In genomic region chr12:128644664-128645296, GRCh38 we compare ENCODE assay signal across 9 cellular contexts.
DNase-seq lines count a peak whose midpoint lies in the region; ATAC-seq and TF ChIP-seq lines count a peak whose summit lies in the region.
"Had no signal": no experiment of that assay in that cellular context is flagged by ENCODE, and none has a peak within 500 bp of the region (broad histone marks: within the 10 kb centered on the region; RNA-seq: fewer than 3 reads in every experiment).

No MANE protein-coding gene starts in this region.

- peaks cover 17% of the 10 kb centered on the region for H3K27me3 Mint-ChIP-seq in GM23338 (ENCODE audit: insufficient read depth, low read depth, poor library complexity)
- no peaks in the 10 kb centered on the region for H3K27me3 Mint-ChIP-seq in activated T-helper 1 cell treated with anti-CD3 and anti-CD28 coated beads, Interleukin-12 subunit alpha, Interleukin-12 subunit beta, Interleukin-2, Interleukin-4 antibody, amounts not matched to agents 30 ng/mL and 10 ng/mL and 1 ng/mL, durations not matched to agents 14 hours and 24 hours and 36 hours (ENCODE audit: insufficient read depth)

- H3K4me3 ChIP-seq in DOHH2 (ENCODE audit: low read length) (no peak overlapping the region), GM23338 (no peak overlapping the region), epithelial cell of proximal tubule (ENCODE audit: low read depth, low read length) (no peak overlapping the region)

- ATAC-seq in GM23338 (no peak), GM18870 (IDR thresholded peaks at IDR 0.05; ENCODE audit: unreplicated experiment) (no peak)

- no peak overlapping the region for H2AFZ ChIP-seq in GM23338

- peaks cover 79% of the 10 kb centered on the region for H3K9me3 Mint-ChIP-seq in GM23338
- peaks cover 14% of the 10 kb centered on the region for H3K9me3 Mint-ChIP-seq in activated T-helper 1 cell treated with anti-CD3 and anti-CD28 coated beads, Interleukin-12 subunit alpha, Interleukin-12 subunit beta, Interleukin-2, Interleukin-4 antibody, amounts not matched to agents 30 ng/mL and 10 ng/mL and 1 ng/mL, durations not matched to agents 14 hours and 24 hours and 36 hours
- H3K9me3 Mint-ChIP-seq: IgD-negative memory B cell had no signal

- TF ChIP-seq CTCF in DOHH2 (IDR thresholded peaks at IDR 0.05; ENCODE audit: low read depth, low read length, poor library complexity, severe bottlenecking) (peak; percentile 93), GM23338 (conservative IDR thresholded peaks at IDR 0.05; ENCODE audit: low read depth in 2 of 2) (peak; percentile 64 to 72), epithelial cell of proximal tubule (conservative IDR thresholded peaks at IDR 0.05; ENCODE audit: low read depth, low read length) (peak; percentile 79)

- H3K79me2 ChIP-seq in DOHH2 (ENCODE audit: control insufficient read depth, low read length) (no peaks in the 10 kb centered on the region), GM23338 (replicated peaks; ENCODE audit: insufficient read depth) (no peaks in the 10 kb centered on the region)

- H3K27ac Mint-ChIP-seq in GM23338: no peak overlapping the region
- no peak overlapping the region for H3K27ac Mint-ChIP-seq in activated T-helper 1 cell treated with anti-CD3 and anti-CD28 coated beads, Interleukin-12 subunit alpha, Interleukin-12 subunit beta, Interleukin-2, Interleukin-4 antibody, amounts not matched to agents 30 ng/mL and 10 ng/mL and 1 ng/mL, durations not matched to agents 14 hours and 24 hours and 36 hours

- no peaks in the 10 kb centered on the region for H3K9me3 ChIP-seq in DOHH2 (ENCODE audit: control insufficient read depth, insufficient read depth, low read length)

- no peaks in the 10 kb centered on the region for H3K4me1 ChIP-seq in DOHH2 (ENCODE audit: control insufficient read depth, low read length)
- no peaks in the 10 kb centered on the region for H3K4me1 ChIP-seq in GM23338 (ENCODE audit: insufficient read depth)

- H3F3A ChIP-seq in DOHH2 (ENCODE audit: control insufficient read depth, insufficient read depth): no peaks in the 10 kb centered on the region
- H3F3A ChIP-seq in GM23338 (replicated peaks; ENCODE audit: low read depth): no peaks in the 10 kb centered on the region

- H3K27me3 ChIP-seq in DOHH2 (ENCODE audit: control insufficient read depth, low read length) (no peaks in the 10 kb centered on the region; the same call in 1 of the 2 replicates), GM23338 (ENCODE audit: insufficient read depth) (no peaks in the 10 kb centered on the region)

- intact Hi-C loops in activated T-helper 1 cell treated with anti-CD3 and anti-CD28 coated beads, Interleukin-12 subunit alpha, Interleukin-12 subunit beta, Interleukin-2, Interleukin-4 antibody, amounts not matched to agents 30 ng/mL and 10 ng/mL and 1 ng/mL, durations not matched to agents 14 hours and 24 hours and 36 hours (cut with micrococcal nuclease): loop anchor here (2.0 kb wide), 1 partner anchor 1370 kb away; no protein-coding TSS in a partner anchor

- H3K4me1 Mint-ChIP-seq in GM23338: no peaks in the 10 kb centered on the region
- H3K4me1 Mint-ChIP-seq in activated T-helper 1 cell treated with anti-CD3 and anti-CD28 coated beads, Interleukin-12 subunit alpha, Interleukin-12 subunit beta, Interleukin-2, Interleukin-4 antibody, amounts not matched to agents 30 ng/mL and 10 ng/mL and 1 ng/mL, durations not matched to agents 14 hours and 24 hours and 36 hours (ENCODE audit: low read depth): no peaks in the 10 kb centered on the region
- H3K4me1 Mint-ChIP-seq: IgD-negative memory B cell had no signal

- H3K36me3 Mint-ChIP-seq in GM23338 (ENCODE audit: low read depth): peaks cover 58% of the 10 kb centered on the region
- no peaks in the 10 kb centered on the region for H3K36me3 Mint-ChIP-seq in activated T-helper 1 cell treated with anti-CD3 and anti-CD28 coated beads, Interleukin-12 subunit alpha, Interleukin-12 subunit beta, Interleukin-2, Interleukin-4 antibody, amounts not matched to agents 30 ng/mL and 10 ng/mL and 1 ng/mL, durations not matched to agents 14 hours and 24 hours and 36 hours (ENCODE audit: low read depth)
- H3K36me3 Mint-ChIP-seq: IgD-negative memory B cell had no signal

- no peaks in the 10 kb centered on the region for H3K36me3 ChIP-seq in DOHH2 (ENCODE audit: control insufficient read depth, low read length)
- no peaks in the 10 kb centered on the region for H3K36me3 ChIP-seq in GM23338 (ENCODE audit: insufficient read depth)

- H3K4me2 ChIP-seq in DOHH2 (ENCODE audit: low read length) (no peak overlapping the region), GM23338 (no peak overlapping the region)

- DNase-seq in GM23338 (ENCODE audit: low spot score) (peak; percentile 69), SHP77 (lab: John Stamatoyannopoulos, UW) (peak; percentile 30 to 36), epithelial cell of proximal tubule (ENCODE audit: low read depth) (no peak), NCI-H1694 treated with DMSO at 0.1 percent for 48 hours (lab: John Stamatoyannopoulos, UW) (no peak)
- peak; percentile 2 to 30 for DNase-seq in stimulated activated CD4-positive, alpha-beta T cell treated with anti-CD3 and anti-CD28 coated beads, Interleukin-4, amount 100 ng/mL, for 48 hours (ENCODE audit: low read depth in 2 of 2)
- no peak for DNase-seq in activated T-helper 1 cell treated with anti-CD3 and anti-CD28 coated beads, Interleukin-12 subunit alpha, Interleukin-12 subunit beta, Interleukin-2, Interleukin-4 antibody, amounts not matched to agents 30 ng/mL and 10 ng/mL and 1 ng/mL, durations not matched to agents 14 hours and 24 hours and 36 hours (ENCODE audit: low spot score)

- no peak overlapping the region for H3K4me3 Mint-ChIP-seq in GM23338
- no peak overlapping the region for H3K4me3 Mint-ChIP-seq in activated T-helper 1 cell treated with anti-CD3 and anti-CD28 coated beads, Interleukin-12 subunit alpha, Interleukin-12 subunit beta, Interleukin-2, Interleukin-4 antibody, amounts not matched to agents 30 ng/mL and 10 ng/mL and 1 ng/mL, durations not matched to agents 14 hours and 24 hours and 36 hours
- H3K4me3 Mint-ChIP-seq: IgD-negative memory B cell had no signal

- no peak overlapping the region for H3K27ac ChIP-seq in DOHH2 (ENCODE audit: low read depth, low read length)
- no peak overlapping the region for H3K27ac ChIP-seq in GM23338 (ENCODE audit: low read depth)

- H4K20me1 ChIP-seq in DOHH2 (ENCODE audit: control insufficient read depth, insufficient read depth, low read depth, low read length): no peaks in the 10 kb centered on the region
- H4K20me1 ChIP-seq in GM23338 (replicated peaks; ENCODE audit: insufficient read depth): no peaks in the 10 kb centered on the region

- H3K9me2 ChIP-seq in DOHH2 (replicated peaks; ENCODE audit: control insufficient read depth, low read length) (no peaks in the 10 kb centered on the region), GM23338 (ENCODE audit: insufficient read depth) (no peaks in the 10 kb centered on the region)

TF ChIP-seq in GM23338, 12 proteins besides CTCF, POLR2A, EP300 and RAD21:
- no peak for TF ChIP-seq ZNF114 (CRISPR knock-in tag; IDR thresholded peaks at IDR 0.05)
- no peak for TF ChIP-seq JUNB (IDR thresholded peaks at IDR 0.05; ENCODE audit: unreplicated experiment)
- TF ChIP-seq, protein P1, sequence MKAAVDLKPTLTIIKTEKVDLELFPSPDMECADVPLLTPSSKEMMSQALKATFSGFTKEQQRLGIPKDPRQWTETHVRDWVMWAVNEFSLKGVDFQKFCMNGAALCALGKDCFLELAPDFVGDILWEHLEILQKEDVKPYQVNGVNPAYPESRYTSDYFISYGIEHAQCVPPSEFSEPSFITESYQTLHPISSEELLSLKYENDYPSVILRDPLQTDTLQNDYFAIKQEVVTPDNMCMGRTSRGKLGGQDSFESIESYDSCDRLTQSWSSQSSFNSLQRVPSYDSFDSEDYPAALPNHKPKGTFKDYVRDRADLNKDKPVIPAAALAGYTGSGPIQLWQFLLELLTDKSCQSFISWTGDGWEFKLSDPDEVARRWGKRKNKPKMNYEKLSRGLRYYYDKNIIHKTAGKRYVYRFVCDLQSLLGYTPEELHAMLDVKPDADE (IDR thresholded peaks at IDR 0.05): no peak

Comparison
In these comparisons a context has a peak if more than half of its experiments do, and no peak if none do; other contexts are left out.
1. DNase-seq: peak in GM23338 (single experiment), SHP77 (2 of 2) and stimulated activated CD4-positive, alpha-beta T cell treated with anti-CD3 and anti-CD28 coated beads, Interleukin-4, amount 100 ng/mL, for 48 hours (2 of 2); none in epithelial cell of proximal tubule (single experiment), activated T-helper 1 cell treated with anti-CD3 and anti-CD28 coated beads, Interleukin-12 subunit alpha, Interleukin-12 subunit beta, Interleukin-2, Interleukin-4 antibody, amounts not matched to agents 30 ng/mL and 10 ng/mL and 1 ng/mL, durations not matched to agents 14 hours and 24 hours and 36 hours (single experiment) and NCI-H1694 treated with DMSO at 0.1 percent for 48 hours (single experiment).
2. Peak in every context shown above with its lines, with median percentiles within 50 percentile points of each other: CTCF ChIP-seq.